ENCODE assay signal across 10 cellular contexts in genomic region chr6:107495196-107495643, GRCh38. TPM values are rescaled to one million over a fixed set of nuclear protein-coding genes. Genes with fewer than 3 reads are reported as not detected.
DNase-seq lines count a peak whose midpoint lies in the region; ATAC-seq and TF ChIP-seq lines count a peak whose summit lies in the region.
"Had no signal": no experiment of that assay in that cellular context is flagged by ENCODE, and none has a peak within 500 bp of the region (broad histone marks: within the 10 kb centered on the region; RNA-seq: fewer than 3 reads in every experiment).

No MANE protein-coding gene starts in this region.

- DNase-seq in OCI-LY7 (ENCODE audit: low spot score) (peak; percentile 50), endothelial cell (ENCODE audit: low spot score) (no peak), mesenchymal stem cell (peak; percentile 70), middle frontal gyrus (ENCODE audit: extremely low spot score, low spot score) (no peak), HK-2 (ENCODE audit: unreplicated experiment) (no peak)
- DNase-seq: GDM1, retina had no signal

- H3K27me3 Mint-ChIP-seq in endothelial cell (ENCODE audit: unreplicated experiment), result peaks cover 2% of the 10 kb centered on the region

- peak overlapping the region; percentile 93 for H3K9ac ChIP-seq in mesenchymal stem cell (ENCODE audit: low read length)

- ATAC-seq in HG02973 (IDR thresholded peaks at IDR 0.05; ENCODE audit: unreplicated experiment), result no peak
- no peak for ATAC-seq in HG03025 (IDR thresholded peaks at IDR 0.05; ENCODE audit: low FRiP score, unreplicated experiment)

- H3K9me3 Mint-ChIP-seq in endothelial cell (ENCODE audit: unreplicated experiment), result no peaks in the 10 kb centered on the region

- intact Hi-C loops in OCI-LY7 (cut with micrococcal nuclease; ENCODE audit: unreplicated experiment), result no loop called here

- peak overlapping the region in 1 of 2 experiments; percentile 76 for H2BK12ac ChIP-seq in mesenchymal stem cell (ENCODE audit: low read length in 2 of 2)

- no TSS peak for BruUV-seq in OCI-LY7 (replicated peaks; lab: Mats Ljungman, UMichigan)

- H4K8ac ChIP-seq in mesenchymal stem cell (ENCODE audit: low read length), result peak overlapping the region; percentile 77

- H3K27ac ChIP-seq in OCI-LY7 (ENCODE audit: low read depth, low read length, poor library complexity, severe bottlenecking) (peak overlapping the region; percentile 68), mesenchymal stem cell (ENCODE audit: low read length, poor library complexity, severe bottlenecking) (no peak overlapping the region), thymus (ENCODE audit: low read depth) (peak overlapping the region; percentile 53)

- no peak overlapping the region for H2AK5ac ChIP-seq in mesenchymal stem cell (ENCODE audit: low read length, severe bottlenecking)

- 0% methylated on average over 7 of the region's 7 CpGs for WGBS in mesenchymal stem cell
- 10% methylated on average over 7 of the region's 7 CpGs for WGBS in thymus

- peak overlapping the region in 1 of 2 experiments; percentile 95 for H3K14ac ChIP-seq in mesenchymal stem cell (ENCODE audit: low read length in 2 of 2)

- H3K36me3 Mint-ChIP-seq in endothelial cell (ENCODE audit: low read depth, unreplicated experiment), result no peaks in the 10 kb centered on the region

- peaks cover 23% of the 10 kb centered on the region for H3K4me1 Mint-ChIP-seq in endothelial cell (ENCODE audit: unreplicated experiment)

- H3K4me1 ChIP-seq in OCI-LY7 (ENCODE audit: insufficient read depth, low read length, poor library complexity, severe bottlenecking), result peaks cover 63% of the 10 kb centered on the region
- peaks cover 11% of the 10 kb centered on the region for H3K4me1 ChIP-seq in mesenchymal stem cell (ENCODE audit: control insufficient read depth, insufficient read depth, low read depth, low read length)
- H3K4me1 ChIP-seq in thymus (ENCODE audit: control insufficient read depth, insufficient read depth, low read length), result no peaks in the 10 kb centered on the region

- TF ChIP-seq CTCF in OCI-LY7 (conservative IDR thresholded peaks at IDR 0.05; ENCODE audit: low read length) (no peak), endothelial cell (IDR thresholded peaks at IDR 0.05; ENCODE audit: unreplicated experiment) (no peak)

- H3K4ac ChIP-seq in mesenchymal stem cell (ENCODE audit: low read depth in 1 of 2, low read length in 2 of 2), result peak overlapping the region; percentile 94 to 96

- no peaks in the 10 kb centered on the region for H3K79me1 ChIP-seq in mesenchymal stem cell (replicated peaks; ENCODE audit: low read length, poor library complexity, severe bottlenecking)

- H4K20me1 ChIP-seq in OCI-LY7 (ENCODE audit: insufficient read depth, low read length), result peaks cover 12% of the 10 kb centered on the region; the same call in 1 of the 2 replicates

- peaks cover 100% of the 10 kb centered on the region for H3K79me2 ChIP-seq in OCI-LY7 (ENCODE audit: insufficient read depth, low read depth, low read length)

- H2AFZ ChIP-seq in OCI-LY7 (ENCODE audit: low read length) (no peak overlapping the region), mesenchymal stem cell (ENCODE audit: low read depth, low read length) (no peak overlapping the region)

- H4K91ac ChIP-seq in mesenchymal stem cell (ENCODE audit: low read length), result peak overlapping the region; percentile 75

- H3K9me2 ChIP-seq in OCI-LY7 (ENCODE audit: insufficient read depth, low read length), result no peaks in the 10 kb centered on the region

- peak overlapping the region; percentile 91 to 97 for H3K18ac ChIP-seq in mesenchymal stem cell (ENCODE audit: low read depth in 1 of 2, low read length in 2 of 2)

- H3K23ac ChIP-seq in mesenchymal stem cell (ENCODE audit: low read length in 2 of 2), result no peak overlapping the region

- H3K4me2 ChIP-seq in OCI-LY7 (ENCODE audit: low read length) (peak overlapping the region; percentile 78), mesenchymal stem cell (ENCODE audit: low read length, poor library complexity, severe bottlenecking) (no peak overlapping the region)

- peaks cover 25% of the 10 kb centered on the region for H3K36me3 ChIP-seq in OCI-LY7 (ENCODE audit: insufficient read depth, low read length)
- H3K36me3 ChIP-seq in mesenchymal stem cell (ENCODE audit: control insufficient read depth in 1 of 2, insufficient read depth in 2 of 2, low read depth in 1 of 2, low read length in 2 of 2), result no peaks in the 10 kb centered on the region
- no peaks in the 10 kb centered on the region for H3K36me3 ChIP-seq in thymus (ENCODE audit: control insufficient read depth, insufficient read depth)

- H3K4me3 Mint-ChIP-seq in endothelial cell (ENCODE audit: unreplicated experiment), result no peak overlapping the region

- H2BK120ac ChIP-seq in mesenchymal stem cell (ENCODE audit: low read depth, low read length), result peak overlapping the region; percentile 49

- H3K27ac Mint-ChIP-seq in endothelial cell (ENCODE audit: unreplicated experiment), result peak overlapping the region; percentile 12

- no peak overlapping the region for H2BK15ac ChIP-seq in mesenchymal stem cell (ENCODE audit: low read depth, poor library complexity, severe bottlenecking)

- CTCF ChIA-PET in OCI-LY7 (lab: Charles Lee; ENCODE audit: unreplicated experiment), result no interaction called here

- POLR2A ChIA-PET in OCI-LY7 (lab: Charles Lee), result interaction anchor here (0.7 to 4.9 kb wide), 5 partner anchors 9 to 165 kb away, joined by 3 to 25 read pairs (median 6); no protein-coding TSS in a partner anchor

- H3K9me3 ChIP-seq in OCI-LY7 (ENCODE audit: low read length), result no peaks in the 10 kb centered on the region
- H3K9me3 ChIP-seq in mesenchymal stem cell (ENCODE audit: control insufficient read depth, low read length), result no peaks in the 10 kb centered on the region
- H3K9me3 ChIP-seq in thymus (ENCODE audit: control insufficient read depth), result no peaks in the 10 kb centered on the region

- H3K4me3 ChIP-seq in OCI-LY7 (ENCODE audit: low read depth, low read length, poor library complexity, severe bottlenecking), result peak overlapping the region; percentile 95
- peak overlapping the region in 1 of 2 experiments; percentile 76 for H3K4me3 ChIP-seq in mesenchymal stem cell (ENCODE audit: insufficient read depth in 1 of 2, low read depth in 1 of 2, low read length in 2 of 2)
- no peak overlapping the region for H3K4me3 ChIP-seq in thymus (ENCODE audit: low read length)

- H2BK5ac ChIP-seq in mesenchymal stem cell (ENCODE audit: low read depth, low read length, poor library complexity, severe bottlenecking), result no peak overlapping the region

- H3K27me3 ChIP-seq in mesenchymal stem cell (ENCODE audit: control insufficient read depth in 1 of 2, insufficient read depth in 1 of 2, low read length in 2 of 2), result peaks cover 0 to 49% of the 10 kb centered on the region in 2 experiments
- peaks cover 39% of the 10 kb centered on the region for H3K27me3 ChIP-seq in thymus (ENCODE audit: control insufficient read depth, insufficient read depth)

RNA-seq across cellular contexts. Expression of gene SOBP, which starts 5.3 kb away (rescaled TPM):
- 16.0 and 21.5 TPM in 2 replicates for total RNA-seq in OCI-LY7 (2014; rRNA removed; shearing (Covaris generic))
- total RNA-seq in OCI-LY7 (2022) (29.4 and 31.3 TPM in 2 replicates), endothelial cell (ENCODE audit: unreplicated experiment) (1.5 TPM)
- polyA plus RNA-seq in mesenchymal stem cell (2013, experiment 1 of 2), result 7.3 TPM
- 7.3 TPM for polyA plus RNA-seq in mesenchymal stem cell (2013, experiment 2 of 2)
- 4.2 TPM for polyA plus RNA-seq in thymus

RNA-seq across cellular contexts. Expression of gene PDSS2, which starts 35.9 kb away (rescaled TPM):
- total RNA-seq in OCI-LY7 (2014; rRNA removed; shearing (Covaris generic)), result 7.4 and 14.7 TPM in 2 replicates
- total RNA-seq in OCI-LY7 (2022) (24.9 and 25.2 TPM in 2 replicates), endothelial cell (ENCODE audit: unreplicated experiment) (7.9 TPM)
- polyA plus RNA-seq in mesenchymal stem cell (2013, experiment 1 of 2), result 8.4 TPM
- 8.9 TPM for polyA plus RNA-seq in mesenchymal stem cell (2013, experiment 2 of 2)
- 9.8 TPM for polyA plus RNA-seq in thymus

Comparison
In these comparisons a context has a peak if more than half of its experiments do, and no peak if none do; other contexts are left out.
1. DNase-seq: peak in OCI-LY7 (single experiment) and mesenchymal stem cell (single experiment); none in endothelial cell (single experiment), middle frontal gyrus (single experiment) and HK-2 (single experiment).